ENCODE assay signal across 8 cellular contexts in genomic region chr4:108649863-108650211, GRCh38. TPM values are rescaled to one million over a fixed set of nuclear protein-coding genes. Genes with fewer than 3 reads are reported as not detected.
A peak's percentile ranks its signal among the peaks of the same experiment; 100 is the strongest.
DNase-seq lines count a peak whose midpoint lies in the region; ATAC-seq and TF ChIP-seq lines count a peak whose summit lies in the region.

No MANE protein-coding gene starts in this region.

- peak overlapping the region; percentile 46 for H3K27ac ChIP-seq in PC-3 (ENCODE audit: low read length)

- peak overlapping the region; percentile 96 for H2AFZ ChIP-seq in PC-3 (ENCODE audit: low read length)

- H4K20me1 ChIP-seq in PC-3 (ENCODE audit: low read length), result no peaks in the 10 kb centered on the region

- no peaks in the 10 kb centered on the region for H3K9me2 ChIP-seq in PC-3 (replicated peaks; ENCODE audit: low read length)

- no peaks in the 10 kb centered on the region for H3K27me3 ChIP-seq in PC-3 (ENCODE audit: low read length)

- ATAC-seq in GM18520 (IDR thresholded peaks at IDR 0.05; ENCODE audit: unreplicated experiment) (peak; percentile 11), PC-3 (peak; percentile 34)
- peak in 1 of 2 donors; percentile 4 for ATAC-seq in stimulated activated naive B cell treated with anti-CD40 and anti-IgM and Interleukin-4, amounts not matched to agents 10 μg/mL and 1 μg/mL and 100 μg/mL, for 72 hours (replicated peaks)

- CTCF ChIA-PET in PC-3 (lab: Charles Lee), result no interaction called here

- TF ChIP-seq CTCF in HFF-Myc (IDR thresholded peaks at IDR 0.05; ENCODE audit: low read depth, low read length, missing control alignments) (no peak), PC-3 (conservative IDR thresholded peaks at IDR 0.05; ENCODE audit: low read depth, low read length) (no peak), fibroblast of the aortic adventitia (IDR thresholded peaks at IDR 0.05; ENCODE audit: insufficient read depth, low read length) (no peak)

- H3F3A ChIP-seq in PC-3 (ENCODE audit: low read length, unreplicated experiment), result no peaks in the 10 kb centered on the region

- DNase-seq in HFF-Myc (ENCODE audit: extremely low read depth, low read depth) (no peak), PC-3 (no peak), fibroblast of the aortic adventitia (ENCODE audit: low read depth) (no peak), DMS79 treated with DMSO at 0.1 percent for 48 hours (lab: John Stamatoyannopoulos, UW) (no peak), NCI-H1436 treated with DMSO at 0.1 percent for 48 hours (lab: John Stamatoyannopoulos, UW) (no peak)
- no peak for DNase-seq in stimulated activated naive B cell treated with anti-CD40 and anti-IgM and Interleukin-4, amounts not matched to agents 10 μg/mL and 1 μg/mL and 100 μg/mL, for 72 hours
- no peak for DNase-seq in stimulated activated naive CD4-positive, alpha-beta T cell treated with Interleukin-2 at 50 U/mL for 16 hours (lab: John Stamatoyannopoulos, UW)

- H3K36me3 Mint-ChIP-seq in stimulated activated naive B cell treated with anti-CD40 and anti-IgM and Interleukin-4, amounts not matched to agents 10 μg/mL and 1 μg/mL and 100 μg/mL, for 72 hours, result peaks cover 12 to 20% of the 10 kb centered on the region in 2 donors

- H3K4me3 Mint-ChIP-seq in stimulated activated naive B cell treated with anti-CD40 and anti-IgM and Interleukin-4, amounts not matched to agents 10 μg/mL and 1 μg/mL and 100 μg/mL, for 72 hours, result peak overlapping the region; percentile 85 to 94

- BruUV-seq in PC-3 (replicated peaks; lab: Mats Ljungman, UMichigan), result TSS peak; percentile 60

- H3K9ac ChIP-seq in PC-3 (ENCODE audit: low read length), result peak overlapping the region; percentile 98

- H3K36me3 ChIP-seq in PC-3 (ENCODE audit: low read depth, low read length), result no peaks in the 10 kb centered on the region

- H3K9me3 Mint-ChIP-seq in stimulated activated naive B cell treated with anti-CD40 and anti-IgM and Interleukin-4, amounts not matched to agents 10 μg/mL and 1 μg/mL and 100 μg/mL, for 72 hours, result no peaks in the 10 kb centered on the region

- POLR2A ChIA-PET in PC-3 (lab: Charles Lee; ENCODE audit: unreplicated experiment), result interaction anchor here (0.6 to 0.7 kb wide), 2 partner anchors 765 to 1106 kb away, joined by 3 read pairs; no protein-coding TSS in a partner anchor

- H3K4me1 ChIP-seq in PC-3 (ENCODE audit: insufficient read depth, low read length), result peaks cover 14% of the 10 kb centered on the region

- H3K4me3 ChIP-seq in HFF-Myc (replicated peaks; ENCODE audit: low read depth, low read length) (peak overlapping the region; percentile 93), PC-3 (ENCODE audit: low read length) (peak overlapping the region; percentile 95), fibroblast of the aortic adventitia (ENCODE audit: low read depth, low read length) (peak overlapping the region; percentile 46)

- H3K79me2 ChIP-seq in PC-3 (ENCODE audit: low read length), result peaks cover 45% of the 10 kb centered on the region

- peaks cover 22 to 28% of the 10 kb centered on the region in 2 donors for H3K4me1 Mint-ChIP-seq in stimulated activated naive B cell treated with anti-CD40 and anti-IgM and Interleukin-4, amounts not matched to agents 10 μg/mL and 1 μg/mL and 100 μg/mL, for 72 hours

- H3K27me3 Mint-ChIP-seq in stimulated activated naive B cell treated with anti-CD40 and anti-IgM and Interleukin-4, amounts not matched to agents 10 μg/mL and 1 μg/mL and 100 μg/mL, for 72 hours, result no peaks in the 10 kb centered on the region

- peak overlapping the region; percentile 89 for H3K4me2 ChIP-seq in PC-3 (ENCODE audit: low read length)

- H3K9me3 ChIP-seq in PC-3 (ENCODE audit: low read length), result no peaks in the 10 kb centered on the region

- intact Hi-C loops in PC-3 (cut with micrococcal nuclease), result loop anchor here (2.0 kb wide), 1 partner anchor 29 kb away; the partner anchor contains the start of gene RPL34

- H3K27ac Mint-ChIP-seq in stimulated activated naive B cell treated with anti-CD40 and anti-IgM and Interleukin-4, amounts not matched to agents 10 μg/mL and 1 μg/mL and 100 μg/mL, for 72 hours, result peak overlapping the region; percentile 98

RNA-seq across cellular contexts. Expression of gene OSTC, which starts 0.6 kb away (rescaled TPM):
- 47.2 and 49.1 TPM in 2 replicates for total RNA-seq in PC-3 (2014; rRNA removed)
- total RNA-seq in fibroblast of the aortic adventitia (ENCODE audit: low replicate concordance), result 186 and 331 TPM in 2 replicates

RNA-seq across cellular contexts. Expression of gene RPL34, which starts 29.5 kb away (rescaled TPM):
- total RNA-seq in PC-3 (2014; rRNA removed) (478 and 695 TPM in 2 replicates), fibroblast of the aortic adventitia (ENCODE audit: low replicate concordance) (1,226 and 1,235 TPM in 2 replicates)
